8 cellular contexts compared by ENCODE assay signal in the genomic region with DNA sequence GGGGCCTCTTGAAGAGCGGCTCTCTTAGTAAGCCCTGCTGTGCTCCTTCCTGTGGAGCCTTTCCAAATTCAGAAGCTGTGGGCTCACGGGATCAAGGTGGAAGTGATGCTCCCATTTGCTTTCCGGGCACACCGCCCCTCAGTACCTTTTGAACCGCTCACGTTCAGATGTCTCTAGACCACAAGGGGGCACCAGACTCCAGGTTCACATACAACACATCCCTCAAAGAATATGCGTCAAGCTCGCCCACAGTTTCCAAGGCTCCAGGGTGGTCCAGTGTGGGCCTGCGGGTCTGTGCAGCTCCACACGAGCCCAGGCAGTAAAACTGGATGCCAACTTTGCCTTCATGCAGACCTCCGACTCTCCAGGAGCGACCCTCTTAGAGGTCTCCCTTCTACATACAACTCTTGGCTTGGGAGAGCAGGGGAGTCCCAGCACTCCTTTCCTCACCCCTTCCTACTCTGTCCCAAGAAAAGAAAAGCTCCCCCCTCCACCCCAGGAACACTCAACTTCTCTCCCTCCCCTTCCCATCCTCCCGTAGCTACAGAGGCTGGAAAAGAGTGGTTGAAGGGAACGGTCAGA. TPM values are rescaled to one million over a fixed set of nuclear protein-coding genes. Genes with fewer than 3 reads are reported as not detected.
A peak's percentile ranks its signal among the peaks of the same experiment; 100 is the strongest.
DNase-seq lines count a peak whose midpoint lies in the region; ATAC-seq and TF ChIP-seq lines count a peak whose summit lies in the region.

No MANE protein-coding gene starts in this region.

- H3K27me3 ChIP-seq in MG63 (no peaks in the 10 kb centered on the region), ascending aorta (no peaks in the 10 kb centered on the region), iPS-18a (ENCODE audit: control insufficient read depth, insufficient read depth, low read length) (peaks cover 34% of the 10 kb centered on the region)

- H3K27me3 Mint-ChIP-seq in CD14-positive monocyte (ENCODE audit: low read depth in 3 of 3) (peaks cover 0 to 40% (median 7%) of the 10 kb centered on the region in 3 donors), T-helper 17 cell (no peaks in the 10 kb centered on the region)

- peak; percentile 48 for DNase-seq in CD14-positive monocyte (ENCODE audit: low spot score)
- peak; percentile 47 for DNase-seq in MG63
- DNase-seq in T-helper 17 cell: peak; percentile 20 to 30 (median 26)
- peak in 1 of 2 donors; percentile 80 for DNase-seq in ascending aorta (ENCODE audit: low spot score in 2 of 2)
- DNase-seq in stimulated activated CD4-positive, alpha-beta T cell treated with anti-CD3 and anti-CD28 coated beads, Interleukin-15, amount 100 ng/mL, for 1 hour (ENCODE audit: low read depth in 1 of 2, low spot score in 1 of 2): peak; percentile 6 to 8

- H3K4me1 ChIP-seq in ascending aorta (no peaks in the 10 kb centered on the region), iPS-18a (ENCODE audit: control insufficient read depth, low read depth, low read length) (peaks cover 38% of the 10 kb centered on the region)

- no peaks in the 10 kb centered on the region for H3K9me3 ChIP-seq in MG63
- H3K9me3 ChIP-seq in T-helper 17 cell (ENCODE audit: control insufficient read depth, low read length, poor library complexity, severe bottlenecking): no peaks in the 10 kb centered on the region
- H3K9me3 ChIP-seq in ascending aorta: no peaks in the 10 kb centered on the region
- no peaks in the 10 kb centered on the region for H3K9me3 ChIP-seq in iPS-18a (ENCODE audit: control insufficient read depth, low read depth, low read length)

- ATAC-seq in GM19455 (IDR thresholded peaks at IDR 0.05; ENCODE audit: unreplicated experiment) (peak; percentile 64), T-helper 17 cell (peak; percentile 82), GM19397 (IDR thresholded peaks at IDR 0.05; ENCODE audit: unreplicated experiment) (no peak)

- H3K4me1 Mint-ChIP-seq in CD14-positive monocyte: peaks cover 14% of the 10 kb centered on the region
- H3K4me1 Mint-ChIP-seq in T-helper 17 cell: peaks cover 2% of the 10 kb centered on the region

- H3K9ac ChIP-seq in iPS-18a (ENCODE audit: low read length): no peak overlapping the region

- TF ChIP-seq CTCF in CD14-positive monocyte (IDR thresholded peaks at IDR 0.05) (peak; percentile 52), ascending aorta (IDR thresholded peaks at IDR 0.05) (peak; percentile 48 to 67 (median 62))

- no peak overlapping the region for H3K27ac ChIP-seq in ascending aorta
- H3K27ac ChIP-seq in iPS-18a (ENCODE audit: low read length): no peak overlapping the region

- H3K36me3 ChIP-seq in MG63: no peaks in the 10 kb centered on the region
- H3K36me3 ChIP-seq in ascending aorta: no peaks in the 10 kb centered on the region
- H3K36me3 ChIP-seq in iPS-18a (ENCODE audit: control insufficient read depth, low read depth, low read length): no peaks in the 10 kb centered on the region

- H3K4me3 Mint-ChIP-seq in CD14-positive monocyte: peak overlapping the region in 1 of 2 donors; percentile 57
- peak overlapping the region; percentile 71 for H3K4me3 Mint-ChIP-seq in T-helper 17 cell

- H3K36me3 Mint-ChIP-seq in CD14-positive monocyte (no peaks in the 10 kb centered on the region), T-helper 17 cell (ENCODE audit: low read depth) (no peaks in the 10 kb centered on the region)

- H3K9me3 Mint-ChIP-seq in CD14-positive monocyte: no peaks in the 10 kb centered on the region

- H3K4me3 ChIP-seq in MG63: no peak overlapping the region
- H3K4me3 ChIP-seq in ascending aorta: peak overlapping the region in 1 of 2 donors; percentile 19
- peak overlapping the region; percentile 55 for H3K4me3 ChIP-seq in iPS-18a (ENCODE audit: low read length)

- H3K27ac Mint-ChIP-seq in CD14-positive monocyte (no peak overlapping the region), T-helper 17 cell (peak overlapping the region; percentile 21)

- intact Hi-C loops in CD14-positive monocyte (cut with micrococcal nuclease): no loop called here
- intact Hi-C loops in ascending aorta (cut with DNase I): no loop called here

RNA-seq across cellular contexts. Expression of a gene that starts 11.0 kb away (rescaled TPM):
- polyA plus RNA-seq in CD14-positive monocyte: not detected
- not detected in 2 replicates for total RNA-seq in MG63 (2014; rRNA removed; shearing (Covaris generic); ENCODE audit: low replicate concordance)
- total RNA-seq in T-helper 17 cell (not detected), ascending aorta (1.7 TPM)

RNA-seq across cellular contexts. Expression of a gene that starts 57.6 kb away (rescaled TPM):
- not detected for polyA plus RNA-seq in CD14-positive monocyte
- total RNA-seq in MG63 (2014; rRNA removed; shearing (Covaris generic); ENCODE audit: low replicate concordance): not detected in 2 replicates
- total RNA-seq in T-helper 17 cell (not detected), ascending aorta (3.2 TPM)
